In genomic region chr1:160096491-160097116, GRCh38 we compare ENCODE assay signal across 8 cellular contexts. TPM values are rescaled to one million over a fixed set of nuclear protein-coding genes. Genes with fewer than 3 reads are reported as not detected.
DNase-seq lines count a peak whose midpoint lies in the region; ATAC-seq, FAIRE-seq and TF ChIP-seq lines count a peak whose summit lies in the region.

No MANE protein-coding gene starts in this region.

- BruUV-seq in PC-3 (replicated peaks; lab: Mats Ljungman, UMichigan): no TSS peak

- peak overlapping the region; percentile 97 for H3K4me2 ChIP-seq in PC-3 (ENCODE audit: low read length)

- POLR2A ChIA-PET in PC-3 (lab: Charles Lee; ENCODE audit: unreplicated experiment): no interaction called here

- H3F3A ChIP-seq in PC-3 (ENCODE audit: low read length, unreplicated experiment): no peaks in the 10 kb centered on the region

- H3K9ac ChIP-seq in PC-3 (ENCODE audit: low read length): peak overlapping the region; percentile 6; the same call in 1 of the 2 replicates

- CTCF ChIA-PET in PC-3 (lab: Charles Lee): interaction anchor here (0.9 kb wide), 1 partner anchor 10 kb away, joined by 3 read pairs; no protein-coding TSS in a partner anchor

- intact Hi-C loops in PC-3 (cut with micrococcal nuclease): no loop called here
- intact Hi-C loops in esophagus squamous epithelium (cut with DNase I): loop anchor here (10.0 kb wide), 1 partner anchor 158 kb away; no protein-coding TSS in a partner anchor

- H3K9me3 ChIP-seq in PC-3 (ENCODE audit: low read length): no peaks in the 10 kb centered on the region
- no peaks in the 10 kb centered on the region for H3K9me3 ChIP-seq in esophagus squamous epithelium

- H3K4me3 ChIP-seq in PC-3 (ENCODE audit: low read length) (peak overlapping the region; percentile 82; the same call in 1 of the 2 replicates), esophagus squamous epithelium (peak overlapping the region in 2 of 4 donors; percentile 90 to 94)

- 51 to 74% methylated on average over 3 of the region's 4 CpGs for WGBS in esophagus squamous epithelium, 2 donors

- H3K27me3 ChIP-seq in PC-3 (ENCODE audit: low read length) (no peaks in the 10 kb centered on the region), esophagus squamous epithelium (no peaks in the 10 kb centered on the region)

- H3K79me2 ChIP-seq in PC-3 (ENCODE audit: low read length): 0 out of 2 replicates have a peak, but pooled peaks cover 7% of the 10 kb centered on the region

- H3K4me1 ChIP-seq in PC-3 (ENCODE audit: insufficient read depth, low read length) (peaks cover 31% of the 10 kb centered on the region), esophagus squamous epithelium (peaks cover 23 to 47% (median 24%) of the 10 kb centered on the region in 3 donors)

- no peak overlapping the region for H2AFZ ChIP-seq in PC-3 (ENCODE audit: low read length)

- FAIRE-seq in RCC 7860 (lab: Jason Lieb, UNC): no peak

- DNase-seq in GM03348 (ENCODE audit: low spot score) (peak; percentile 29), PC-3 (peak; percentile 77), esophagus squamous epithelium (lab: John Stamatoyannopoulos, UW) (no peak), renal cortical epithelial cell (ENCODE audit: low read depth) (peak; percentile 35), RCC 7860 (ENCODE audit: low spot score) (no peak)

- H3K9me2 ChIP-seq in PC-3 (replicated peaks; ENCODE audit: low read length): no peaks in the 10 kb centered on the region

- TF ChIP-seq CTCF in PC-3 (conservative IDR thresholded peaks at IDR 0.05; ENCODE audit: low read depth, low read length): no peak
- TF ChIP-seq CTCF in esophagus squamous epithelium (IDR thresholded peaks at IDR 0.05): no peak

- H3K27ac ChIP-seq in PC-3 (ENCODE audit: low read length) (peak overlapping the region; percentile 26), esophagus squamous epithelium (peak overlapping the region; percentile 33 to 96 (median 64))

- no peaks in the 10 kb centered on the region for H3K36me3 ChIP-seq in PC-3 (ENCODE audit: low read depth, low read length)
- peaks cover 0 to 37% (median 5%) of the 10 kb centered on the region in 3 donors for H3K36me3 ChIP-seq in esophagus squamous epithelium

- no peak for TF ChIP-seq POLR2A in esophagus squamous epithelium (IDR thresholded peaks at IDR 0.05)

- H4K20me1 ChIP-seq in PC-3 (ENCODE audit: low read length): no peaks in the 10 kb centered on the region

- ATAC-seq in PC-3: no peak
- no peak for ATAC-seq in GM18502 (IDR thresholded peaks at IDR 0.05; ENCODE audit: poor library complexity, unreplicated experiment)
- ATAC-seq in GM21619 (IDR thresholded peaks at IDR 0.05; ENCODE audit: unreplicated experiment): no peak
- no peak for ATAC-seq in HG02610 (IDR thresholded peaks at IDR 0.05; ENCODE audit: unreplicated experiment)

RNA-seq across cellular contexts. Expression of gene IGSF8, which starts 1.8 kb away (rescaled TPM):
- 37.1 and 49.1 TPM in 2 replicates for total RNA-seq in PC-3 (2014; rRNA removed)
- 10 to 100 TPM; 17.0 to 19.6 (median 17.2) TPM for total RNA-seq in esophagus squamous epithelium
- total RNA-seq in renal cortical epithelial cell: 56.1 and 59.4 TPM in 2 replicates

RNA-seq across cellular contexts. Expression of gene KCNJ9, which starts 15.3 kb away (rescaled TPM):
- not detected in 2 replicates for total RNA-seq in PC-3 (2014; rRNA removed)
- total RNA-seq in esophagus squamous epithelium: not detected
- not detected in 2 replicates for total RNA-seq in renal cortical epithelial cell

RNA-seq across cellular contexts. Expression of gene ATP1A2, which starts 19.0 kb away (rescaled TPM):
- total RNA-seq in PC-3 (2014; rRNA removed) (not detected in 2 replicates), esophagus squamous epithelium (10 to 100 TPM in 1 of 4 donors, 1 to 10 TPM in 3; 2.2 to 32.6 (median 5.3) TPM), renal cortical epithelial cell (0.10 TPM in 1 of 2 replicates, not detected in the other)

RNA-seq across cellular contexts. Expression of gene KCNJ10, which starts 26.6 kb away (rescaled TPM):
- 0.15 TPM in 1 of 2 replicates, not detected in the other for total RNA-seq in PC-3 (2014; rRNA removed)
- under 1 TPM in 1 of 4 donors, not detected in 3; 0.59 TPM for total RNA-seq in esophagus squamous epithelium
- 0.15 TPM in 1 of 2 replicates, not detected in the other for total RNA-seq in renal cortical epithelial cell

RNA-seq across cellular contexts. Expression of gene ATP1A4, which starts 54.8 kb away (rescaled TPM):
- total RNA-seq in PC-3 (2014; rRNA removed) (0.04 TPM in 1 of 2 replicates, not detected in the other), esophagus squamous epithelium (1 to 10 TPM in 1 of 4 donors, under 1 TPM in 1, not detected in 2; 0.19 to 1.8 TPM), renal cortical epithelial cell (not detected in 2 replicates)

Comparison
In these comparisons a context has a peak if more than half of its experiments do, and no peak if none do; other contexts are left out.
1. DNase-seq: peak in GM03348 (single experiment), PC-3 (single experiment) and renal cortical epithelial cell (single experiment); none in esophagus squamous epithelium (single experiment) and RCC 7860 (single experiment).